ENCODE assay signal across 8 cellular contexts in the genomic region with DNA sequence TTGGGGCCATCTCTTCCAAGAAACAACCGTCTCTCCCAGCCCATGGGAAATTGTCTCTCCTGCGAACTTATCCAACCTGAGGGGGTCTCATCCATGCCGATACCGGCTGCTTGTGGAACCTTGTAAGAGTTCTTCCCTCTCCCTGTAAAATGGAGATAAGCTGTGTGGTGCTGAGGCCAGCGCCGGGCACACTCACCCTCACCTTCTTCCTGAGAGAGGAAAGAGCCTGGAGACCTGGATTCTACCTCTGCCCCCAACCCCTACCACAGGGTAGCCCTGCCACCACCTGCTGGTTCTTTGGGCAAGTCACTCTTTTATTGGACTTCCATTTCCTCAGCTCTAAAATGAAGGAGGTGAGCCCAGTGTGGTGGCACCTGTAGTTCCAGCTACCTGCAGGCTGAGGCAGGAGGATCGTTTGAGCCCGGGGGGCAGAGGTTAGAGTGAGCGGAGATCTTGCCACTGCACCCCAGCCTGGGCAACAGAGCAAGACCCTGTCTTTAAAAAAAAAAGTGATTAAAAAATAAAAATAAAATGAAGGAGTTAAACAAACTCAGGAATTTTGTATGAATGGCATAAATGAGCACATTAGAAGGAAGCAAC. TPM values are rescaled to one million over a fixed set of nuclear protein-coding genes. Genes with fewer than 3 reads are reported as not detected.
DNase-seq lines count a peak whose midpoint lies in the region; ATAC-seq and TF ChIP-seq lines count a peak whose summit lies in the region.

No MANE protein-coding gene starts in this region.

- H3K27ac Mint-ChIP-seq in IgD-negative memory B cell: peak overlapping the region; percentile 33 to 88 (median 87)
- H3K27ac Mint-ChIP-seq in memory B cell: peak overlapping the region; percentile 88

- H3K4me3 Mint-ChIP-seq in IgD-negative memory B cell (peak overlapping the region; percentile 83 to 94 (median 88)), memory B cell (peak overlapping the region; percentile 83)

- H3K4me1 ChIP-seq in breast epithelium: no peaks in the 10 kb centered on the region

- H3K27me3 Mint-ChIP-seq in IgD-negative memory B cell (no peaks in the 10 kb centered on the region), memory B cell (no peaks in the 10 kb centered on the region)

- H3K36me3 Mint-ChIP-seq in IgD-negative memory B cell: peaks cover 2% of the 10 kb centered on the region
- no peaks in the 10 kb centered on the region for H3K36me3 Mint-ChIP-seq in memory B cell

- H3K4me1 Mint-ChIP-seq in IgD-negative memory B cell: peaks cover 14 to 20% (median 18%) of the 10 kb centered on the region in 3 donors
- peaks cover 19% of the 10 kb centered on the region for H3K4me1 Mint-ChIP-seq in memory B cell

- ATAC-seq in memory B cell (ENCODE audit: low read depth) (no peak), GM19351 (IDR thresholded peaks at IDR 0.05; ENCODE audit: unreplicated experiment) (no peak), HG02623 (IDR thresholded peaks at IDR 0.05; ENCODE audit: unreplicated experiment) (no peak)

- TF ChIP-seq POLR2A in breast epithelium (IDR thresholded peaks at IDR 0.05): no peak

- no peaks in the 10 kb centered on the region for H3K27me3 ChIP-seq in breast epithelium

- H3K9me3 ChIP-seq in breast epithelium: no peaks in the 10 kb centered on the region

- no peak for DNase-seq in AG10803 (ENCODE audit: low read depth)
- DNase-seq in breast epithelium (ENCODE audit: low spot score in 2 of 2): no peak
- no peak for DNase-seq in memory B cell (ENCODE audit: low spot score in 2 of 2)
- no peak for DNase-seq in cerebellar nuclear complex (lab: John Stamatoyannopoulos, UW)
- DNase-seq in kidney glomerular epithelial cell (lab: John Stamatoyannopoulos, UW): no peak

- TF ChIP-seq CTCF in AG10803 (conservative IDR thresholded peaks at IDR 0.05; ENCODE audit: low read length) (no peak), breast epithelium (IDR thresholded peaks at IDR 0.05) (no peak)

- peak overlapping the region; percentile 83 to 97 for H3K27ac ChIP-seq in breast epithelium

- H3K9me3 Mint-ChIP-seq in IgD-negative memory B cell: no peaks in the 10 kb centered on the region
- no peaks in the 10 kb centered on the region for H3K9me3 Mint-ChIP-seq in memory B cell

- intact Hi-C loops in breast epithelium (cut with DNase I; ENCODE audit: low total_unique reads): no loop called here

- H3K4me3 ChIP-seq in AG10803 (ENCODE audit: low read length) (peak overlapping the region; percentile 68), breast epithelium (peak overlapping the region; percentile 40 to 69 (median 48))

- H3K36me3 ChIP-seq in breast epithelium: no peaks in the 10 kb centered on the region

RNA-seq across cellular contexts. Expression of gene PSAP, which starts 38.4 kb away (rescaled TPM):
- polyA plus RNA-seq in IgD-negative memory B cell: 625 TPM
- total RNA-seq in breast epithelium: 1,000 to 10,000 TPM in 1 of 3 donors, 100 to 1,000 TPM in 2; 623 to 1,873 (median 945) TPM
